Comparison of ENCODE assay signal across 8 cellular contexts in genomic region chr7:110442386-110442837, GRCh38.
DNase-seq lines count a peak whose midpoint lies in the region; ATAC-seq and TF ChIP-seq lines count a peak whose summit lies in the region.

No MANE protein-coding gene starts in this region.

- BruUV-seq in Caco-2 (replicated peaks; lab: Mats Ljungman, UMichigan): no TSS peak

- no peaks in the 10 kb centered on the region for H3K27me3 Mint-ChIP-seq in Caco-2 (ENCODE audit: insufficient read depth, unreplicated experiment)

- intact Hi-C loops in Caco-2 (cut with micrococcal nuclease; ENCODE audit: unreplicated experiment): loop anchor here (1.0 to 10.0 kb wide), 8 partner anchors 55 to 598 kb away; no protein-coding TSS in a partner anchor

- CTCF ChIA-PET in Caco-2 (lab: Charles Lee): interaction anchor here (1.3 kb wide), 1 partner anchor 238 kb away, joined by 4 read pairs; no protein-coding TSS in a partner anchor

- H3K4me3 ChIP-seq in Caco-2 (ENCODE audit: low read depth, low read length) (no peak overlapping the region), RWPE2 (ENCODE audit: severe bottlenecking) (no peak overlapping the region)

- TF ChIP-seq CTCF in Caco-2 (IDR thresholded peaks at IDR 0.05; ENCODE audit: insufficient read depth in 1 of 2, low read depth in 1 of 2, low read length in 1 of 2, severe bottlenecking in 1 of 2, unreplicated experiment in 1 of 2): peak; percentile 61 to 65
- TF ChIP-seq CTCF in RWPE2 (IDR thresholded peaks at IDR 0.05; ENCODE audit: poor library complexity, severe bottlenecking): peak; percentile 69

- H3K27ac ChIP-seq in RWPE2 (ENCODE audit: poor library complexity, severe bottlenecking): no peak overlapping the region
- no peak overlapping the region for H3K27ac ChIP-seq in caudate nucleus (ENCODE audit: low read depth, low read length)

- DNase-seq in Caco-2 (peak; percentile 62 to 71), HPDE6-E6E7 (ENCODE audit: extremely low spot score) (peak; percentile 63), RWPE2 (ENCODE audit: low spot score) (no peak), glomerular endothelial cell (ENCODE audit: extremely low read depth, low read depth, low spot score) (peak; percentile 10), mesenteric fat pad (ENCODE audit: low spot score) (no peak), caudate nucleus (lab: John Stamatoyannopoulos, UW) (no peak)

- no peaks in the 10 kb centered on the region for H3K27me3 ChIP-seq in Caco-2 (replicated peaks; ENCODE audit: control insufficient read depth, insufficient read depth, low read length)
- H3K27me3 ChIP-seq in RWPE2 (ENCODE audit: insufficient read depth, poor library complexity, severe bottlenecking): no peaks in the 10 kb centered on the region

- no peak overlapping the region for H3K27ac Mint-ChIP-seq in Caco-2 (ENCODE audit: unreplicated experiment)

- POLR2A ChIA-PET in Caco-2 (lab: Charles Lee): no interaction called here

- no peak overlapping the region for H3K4me3 Mint-ChIP-seq in Caco-2 (ENCODE audit: unreplicated experiment)

- no peaks in the 10 kb centered on the region for H3K9me3 Mint-ChIP-seq in Caco-2 (ENCODE audit: unreplicated experiment)

- ATAC-seq in GM18870 (IDR thresholded peaks at IDR 0.05; ENCODE audit: unreplicated experiment): peak; percentile 74
- peak; percentile 73; the same call in 1 of the 3 replicates for ATAC-seq in RWPE2 (ENCODE audit: low read depth)
- ATAC-seq in GM18907 (IDR thresholded peaks at IDR 0.05; ENCODE audit: unreplicated experiment): no peak

- no peaks in the 10 kb centered on the region for H3K36me3 ChIP-seq in Caco-2 (ENCODE audit: control insufficient read depth, insufficient read depth, low read length)
- no peaks in the 10 kb centered on the region for H3K36me3 ChIP-seq in RWPE2 (ENCODE audit: low read depth)

- H3K36me3 Mint-ChIP-seq in Caco-2 (ENCODE audit: insufficient read depth, unreplicated experiment): no peaks in the 10 kb centered on the region

- H3K4me1 ChIP-seq in Caco-2 (no peaks in the 10 kb centered on the region), RWPE2 (ENCODE audit: insufficient read depth, poor library complexity, severe bottlenecking) (no peaks in the 10 kb centered on the region)

- no peaks in the 10 kb centered on the region for H3K4me1 Mint-ChIP-seq in Caco-2 (ENCODE audit: low read depth, unreplicated experiment)

- H3K9me3 ChIP-seq in Caco-2 (no peaks in the 10 kb centered on the region), RWPE2 (ENCODE audit: severe bottlenecking) (no peaks in the 10 kb centered on the region)

Comparison
In these comparisons a context has a peak if more than half of its experiments do, and no peak if none do; other contexts are left out.
1. DNase-seq: peak in Caco-2 (2 of 2), HPDE6-E6E7 (single experiment) and glomerular endothelial cell (single experiment); none in RWPE2 (single experiment), mesenteric fat pad (single experiment) and caudate nucleus (0 of 61).